In the genomic region with DNA sequence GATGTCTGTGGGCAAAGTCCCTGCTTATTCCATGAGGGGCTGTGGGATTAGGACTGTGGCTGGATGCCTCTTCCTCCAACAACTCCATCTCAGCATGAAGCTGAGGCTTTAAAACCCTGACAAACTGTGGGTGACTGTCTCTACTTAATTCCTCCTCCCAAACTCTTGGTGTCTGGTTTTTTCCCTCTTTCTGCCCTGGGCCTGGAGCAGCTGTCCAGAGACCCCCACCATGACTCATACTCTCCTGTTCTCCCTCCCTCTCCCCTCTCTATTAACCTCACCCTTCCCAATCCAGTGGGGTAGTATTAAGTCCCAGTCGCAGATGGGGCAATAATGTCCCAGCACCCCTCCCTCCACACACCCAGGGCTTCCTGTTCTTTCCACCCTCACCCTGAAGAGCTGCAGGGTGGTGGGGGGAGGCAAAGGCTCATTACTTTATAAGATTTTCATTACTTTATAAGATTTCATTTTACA, we compare ENCODE assay signal across 1 cellular context.
TF ChIP-seq lines count a peak whose summit lies in the region.

No MANE protein-coding gene starts in this region.

TF ChIP-seq in SK-N-SH treated with all-trans-retinoic acid at 6 μM for 48 hours, 23 proteins besides CTCF, POLR2A, EP300 and RAD21 (continued from another document):
- TF ChIP-seq, protein P1, sequence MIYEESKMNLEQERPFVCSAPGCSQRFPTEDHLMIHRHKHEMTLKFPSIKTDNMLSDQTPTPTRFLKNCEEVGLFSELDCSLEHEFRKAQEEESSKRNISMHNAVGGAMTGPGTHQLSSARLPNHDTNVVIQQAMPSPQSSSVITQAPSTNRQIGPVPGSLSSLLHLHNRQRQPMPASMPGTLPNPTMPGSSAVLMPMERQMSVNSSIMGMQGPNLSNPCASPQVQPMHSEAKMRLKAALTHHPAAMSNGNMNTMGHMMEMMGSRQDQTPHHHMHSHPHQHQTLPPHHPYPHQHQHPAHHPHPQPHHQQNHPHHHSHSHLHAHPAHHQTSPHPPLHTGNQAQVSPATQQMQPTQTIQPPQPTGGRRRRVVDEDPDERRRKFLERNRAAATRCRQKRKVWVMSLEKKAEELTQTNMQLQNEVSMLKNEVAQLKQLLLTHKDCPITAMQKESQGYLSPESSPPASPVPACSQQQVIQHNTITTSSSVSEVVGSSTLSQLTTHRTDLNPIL (CRISPR knock-in tag; IDR thresholded peaks at IDR 0.05; ENCODE audit: low read depth): no peak
- TF ChIP-seq TOX (CRISPR knock-in tag; IDR thresholded peaks at IDR 0.05; ENCODE audit: borderline replicate concordance): no peak
- no peak for TF ChIP-seq ZFP3 (CRISPR knock-in tag; IDR thresholded peaks at IDR 0.05)
- TF ChIP-seq ZNF8 (CRISPR knock-in tag; IDR thresholded peaks at IDR 0.05): no peak
- no peak for TF ChIP-seq CSDC2 (CRISPR knock-in tag; IDR thresholded peaks at IDR 0.05)
- no peak for TF ChIP-seq OSR1 (CRISPR knock-in tag; IDR thresholded peaks at IDR 0.05)
- no peak for TF ChIP-seq SNAI2 (CRISPR knock-in tag; IDR thresholded peaks at IDR 0.05)
- TF ChIP-seq BACH2 (CRISPR knock-in tag; IDR thresholded peaks at IDR 0.05; ENCODE audit: borderline replicate concordance): no peak
- TF ChIP-seq TCF4 (CRISPR knock-in tag; IDR thresholded peaks at IDR 0.05; ENCODE audit: borderline replicate concordance): no peak
- TF ChIP-seq ZNF565 (CRISPR knock-in tag; conservative IDR thresholded peaks at IDR 0.05; ENCODE audit: low read depth): no peak
- TF ChIP-seq, protein P2, sequence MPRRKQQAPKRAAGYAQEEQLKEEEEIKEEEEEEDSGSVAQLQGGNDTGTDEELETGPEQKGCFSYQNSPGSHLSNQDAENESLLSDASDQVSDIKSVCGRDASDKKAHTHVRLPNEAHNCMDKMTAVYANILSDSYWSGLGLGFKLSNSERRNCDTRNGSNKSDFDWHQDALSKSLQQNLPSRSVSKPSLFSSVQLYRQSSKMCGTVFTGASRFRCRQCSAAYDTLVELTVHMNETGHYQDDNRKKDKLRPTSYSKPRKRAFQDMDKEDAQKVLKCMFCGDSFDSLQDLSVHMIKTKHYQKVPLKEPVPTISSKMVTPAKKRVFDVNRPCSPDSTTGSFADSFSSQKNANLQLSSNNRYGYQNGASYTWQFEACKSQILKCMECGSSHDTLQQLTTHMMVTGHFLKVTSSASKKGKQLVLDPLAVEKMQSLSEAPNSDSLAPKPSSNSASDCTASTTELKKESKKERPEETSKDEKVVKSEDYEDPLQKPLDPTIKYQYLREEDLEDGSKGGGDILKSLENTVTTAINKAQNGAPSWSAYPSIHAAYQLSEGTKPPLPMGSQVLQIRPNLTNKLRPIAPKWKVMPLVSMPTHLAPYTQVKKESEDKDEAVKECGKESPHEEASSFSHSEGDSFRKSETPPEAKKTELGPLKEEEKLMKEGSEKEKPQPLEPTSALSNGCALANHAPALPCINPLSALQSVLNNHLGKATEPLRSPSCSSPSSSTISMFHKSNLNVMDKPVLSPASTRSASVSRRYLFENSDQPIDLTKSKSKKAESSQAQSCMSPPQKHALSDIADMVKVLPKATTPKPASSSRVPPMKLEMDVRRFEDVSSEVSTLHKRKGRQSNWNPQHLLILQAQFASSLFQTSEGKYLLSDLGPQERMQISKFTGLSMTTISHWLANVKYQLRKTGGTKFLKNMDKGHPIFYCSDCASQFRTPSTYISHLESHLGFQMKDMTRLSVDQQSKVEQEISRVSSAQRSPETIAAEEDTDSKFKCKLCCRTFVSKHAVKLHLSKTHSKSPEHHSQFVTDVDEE (CRISPR knock-in tag; IDR thresholded peaks at IDR 0.05): no peak
